Comparison of ENCODE assay signal across 27 cellular contexts in the genomic region with DNA sequence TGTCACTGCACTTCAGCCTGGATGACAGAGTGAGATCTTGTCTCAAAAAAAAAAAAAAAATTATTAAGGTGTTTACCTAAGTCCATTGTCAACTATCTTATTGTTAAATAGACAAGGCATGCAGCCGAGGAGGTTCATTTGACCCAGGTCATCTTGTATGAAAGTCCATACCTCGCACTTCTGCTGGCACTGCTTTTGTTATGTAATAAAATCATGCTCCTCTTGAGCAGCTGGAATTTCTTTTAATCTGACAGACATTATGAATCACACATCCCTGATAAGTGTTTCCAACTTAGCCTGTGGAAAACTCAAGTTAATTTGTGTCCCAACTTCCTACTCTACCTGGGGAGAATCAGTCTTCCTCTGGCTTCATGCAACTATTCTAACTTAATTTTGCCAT.
"Had no signal": no experiment of that assay in that cellular context is flagged by ENCODE, and none has a peak within 500 bp of the region (broad histone marks: within the 10 kb centered on the region; RNA-seq: fewer than 3 reads in every experiment).

No MANE protein-coding gene starts in this region.

- H3K36me3 ChIP-seq: brain microvascular endothelial cell, cardiac muscle cell, SJSA1 had no signal

- ATAC-seq: activated CD8-positive, alpha-beta T cell treated with anti-CD3 and anti-CD28 coated beads, Interleukin-2, amount 10 ng/mL, durations not matched to agents 7 days and 5 days; Panc1 had no signal

- H3K4me1 Mint-ChIP-seq: activated CD4-positive, alpha-beta T cell treated with anti-CD3 and anti-CD28 coated beads, Interleukin-2, amount 10 ng/mL, durations not matched to agents 7 days and 5 days; activated naive CD4-positive, alpha-beta T cell treated with anti-CD3 and anti-CD28 coated beads, Interleukin-2, amount 50 U/mL, for 24 hours; activated naive CD8-positive, alpha-beta T cell treated with anti-CD3 and anti-CD28 coated beads, Interleukin-2, amount 10 ng/mL, durations not matched to agents 7 days and 5 days had no signal

- H3K36me3 Mint-ChIP-seq: activated naive CD4-positive, alpha-beta T cell treated with anti-CD3 and anti-CD28 coated beads, Interleukin-2, amount 50 U/mL, for 24 hours; activated naive CD8-positive, alpha-beta T cell treated with anti-CD3 and anti-CD28 coated beads, Interleukin-2, amount 10 ng/mL, durations not matched to agents 7 days and 5 days had no signal

- DNase-seq: activated CD4-positive, alpha-beta T cell treated with anti-CD3 and anti-CD28 coated beads, Interleukin-2, amount 10 ng/mL, durations not matched to agents 7 days and 5 days; activated CD4-positive, alpha-beta T cell treated with anti-CD3 and anti-CD28 coated beads, Interleukin-2, amount 50 U/mL, for 48 hours; activated CD8-positive, alpha-beta T cell treated with anti-CD3 and anti-CD28 coated beads, Interleukin-2, amount 10 ng/mL, durations not matched to agents 7 days and 5 days; activated gamma-delta T cell; activated naive CD4-positive, alpha-beta T cell treated with Interleukin-2 at 50 U/mL for 16 hours; activated naive CD8-positive, alpha-beta T cell treated with anti-CD3 and anti-CD28 coated beads, Interleukin-2, amount 10 ng/mL, durations not matched to agents 7 days and 5 days; activated T-cell treated with anti-CD3 and anti-CD28 coated beads, Interleukin-2, amount 50 U/mL, for 24 hours; brain microvascular endothelial cell; NCI-H1105; NCI-H1436; NCI-H1694; NCI-H1930; NCI-H2081 treated with DMSO at 0.1 percent for 48 hours; NCI-H345; NCI-H524 treated with DMSO at 0.1 percent for 48 hours; RPMI8226; SHP77 treated with DMSO at 0.1 percent for 48 hours; SK-N-SH had no signal

- H3K27ac ChIP-seq: brain microvascular endothelial cell, cardiac muscle cell, KMS-11, SJSA1 had no signal

- H3K27me3 Mint-ChIP-seq: activated CD4-positive, alpha-beta T cell treated with anti-CD3 and anti-CD28 coated beads, Interleukin-2, amount 10 ng/mL, durations not matched to agents 7 days and 5 days; activated naive CD8-positive, alpha-beta T cell treated with anti-CD3 and anti-CD28 coated beads, Interleukin-2, amount 10 ng/mL, durations not matched to agents 7 days and 5 days; activated T-cell treated with anti-CD3 and anti-CD28 coated beads, Interleukin-2, amount 50 U/mL, for 24 hours had no signal

- H3K4me3 ChIP-seq: cardiac muscle cell, SJSA1 had no signal

- H3K9me3 Mint-ChIP-seq: activated naive CD4-positive, alpha-beta T cell treated with anti-CD3 and anti-CD28 coated beads, Interleukin-2, amount 50 U/mL, for 24 hours; T-helper 1 cell treated with Interleukin-12 subunit alpha and Interleukin-12 subunit beta and Interleukin-4 antibody, amounts not matched to agents 30 μg/mL and 1 μg/mL, for 36 hours; T-helper 2 cell treated with Interferon-gamma antibody and Interleukin-4, amounts not matched to agents 5 μg/mL and 100 μg/mL, for 36 hours had no signal

- H3K27ac Mint-ChIP-seq: activated CD4-positive, alpha-beta T cell treated with anti-CD3 and anti-CD28 coated beads, Interleukin-2, amount 10 ng/mL, durations not matched to agents 7 days and 5 days; activated CD8-positive, alpha-beta T cell treated with anti-CD3 and anti-CD28 coated beads, Interleukin-2, amount 10 ng/mL, durations not matched to agents 7 days and 5 days; activated naive CD4-positive, alpha-beta T cell treated with anti-CD3 and anti-CD28 coated beads, Interleukin-2, amount 50 U/mL, for 24 hours; activated naive CD8-positive, alpha-beta T cell treated with anti-CD3 and anti-CD28 coated beads, Interleukin-2, amount 10 ng/mL, durations not matched to agents 7 days and 5 days; activated T-cell treated with anti-CD3 and anti-CD28 coated beads, Interleukin-2, amount 50 U/mL, for 24 hours; activated T-helper 2 cell treated with anti-CD3 and anti-CD28 coated beads, Interferon-gamma antibody, Interleukin-2, Interleukin-4, amounts not matched to agents 10 μg/mL and 5 μg/mL and 100 μg/mL, durations not matched to agents 14 hours and 24 hours and 36 hours; T-helper 1 cell treated with Interleukin-12 subunit alpha and Interleukin-12 subunit beta and Interleukin-4 antibody, amounts not matched to agents 30 μg/mL and 1 μg/mL, for 36 hours; T-helper 2 cell treated with Interferon-gamma antibody and Interleukin-4, amounts not matched to agents 5 μg/mL and 100 μg/mL, for 36 hours had no signal

- H3K9me3 ChIP-seq: SJSA1, SK-N-SH had no signal

- H3K4me3 Mint-ChIP-seq: activated CD4-positive, alpha-beta T cell treated with anti-CD3 and anti-CD28 coated beads, Interleukin-2, amount 10 ng/mL, durations not matched to agents 7 days and 5 days; activated CD8-positive, alpha-beta T cell treated with anti-CD3 and anti-CD28 coated beads, Interleukin-2, amount 10 ng/mL, durations not matched to agents 7 days and 5 days; activated naive CD4-positive, alpha-beta T cell treated with anti-CD3 and anti-CD28 coated beads, Interleukin-2, amount 50 U/mL, for 24 hours; activated naive CD8-positive, alpha-beta T cell treated with anti-CD3 and anti-CD28 coated beads, Interleukin-2, amount 10 ng/mL, durations not matched to agents 7 days and 5 days; activated T-cell treated with anti-CD3 and anti-CD28 coated beads, Interleukin-2, amount 50 U/mL, for 24 hours; T-helper 1 cell treated with Interleukin-12 subunit alpha and Interleukin-12 subunit beta and Interleukin-4 antibody, amounts not matched to agents 30 μg/mL and 1 μg/mL, for 36 hours; T-helper 2 cell treated with Interferon-gamma antibody and Interleukin-4, amounts not matched to agents 5 μg/mL and 100 μg/mL, for 36 hours had no signal

- H3K27me3 ChIP-seq: brain microvascular endothelial cell, SJSA1 had no signal

- H3K9ac ChIP-seq: KMS-11, SK-N-SH had no signal

- H3K4me2 ChIP-seq: KMS-11, SK-N-SH had no signal

- FAIRE-seq: TTC549 had no signal
